In genomic region chr7:140873473-140873872, GRCh38 we compare ENCODE assay signal across 26 cellular contexts.
"Had no signal": no experiment of that assay in that cellular context is flagged by ENCODE, and none has a peak within 500 bp of the region (broad histone marks: within the 10 kb centered on the region; RNA-seq: fewer than 3 reads in every experiment).

No MANE protein-coding gene starts in this region.

- H3K36me3 ChIP-seq: heart right ventricle, neutrophil, pancreas, right lobe of liver, thyroid gland had no signal

- H3K9me3 Mint-ChIP-seq: activated naive CD8-positive, alpha-beta T cell treated with anti-CD3 and anti-CD28 coated beads, Interleukin-2, amount 50 U/mL, for 24 hours; activated T-helper 1 cell treated with anti-CD3 and anti-CD28 coated beads, Interleukin-12 subunit alpha, Interleukin-12 subunit beta, Interleukin-2, Interleukin-4 antibody, amounts not matched to agents 30 ng/mL and 10 ng/mL and 1 ng/mL, durations not matched to agents 14 hours and 24 hours and 36 hours; natural killer cell treated with Interleukin-12 subunit alpha and Interleukin-12 subunit beta and Interleukin-15 and Interleukin-18, amount 100 ng/mL, for 72 hours had no signal

- H3K27ac Mint-ChIP-seq: activated CD4-positive, alpha-beta T cell treated with anti-CD3 and anti-CD28 coated beads, Interleukin-2, amount 10 ng/mL, durations not matched to agents 24 days and 14 days; activated CD8-positive, alpha-beta memory T cell treated with anti-CD3 and anti-CD28 coated beads, Interleukin-2, amount 10 ng/mL, durations not matched to agents 7 days and 5 days; activated CD8-positive, alpha-beta T cell treated with anti-CD3 and anti-CD28 coated beads for 36 hours; activated naive CD8-positive, alpha-beta T cell treated with anti-CD3 and anti-CD28 coated beads, Interleukin-2, amount 50 U/mL, for 24 hours; activated T-helper 1 cell treated with anti-CD3 and anti-CD28 coated beads, Interleukin-12 subunit alpha, Interleukin-12 subunit beta, Interleukin-2, Interleukin-4 antibody, amounts not matched to agents 30 ng/mL and 10 ng/mL and 1 ng/mL, durations not matched to agents 14 hours and 24 hours and 36 hours; mesothelial cell of epicardium; natural killer cell treated with Interleukin-12 subunit alpha and Interleukin-12 subunit beta and Interleukin-15 and Interleukin-18, amount 100 ng/mL, for 72 hours; stimulated activated naive CD8-positive, alpha-beta T cell treated with anti-CD3 and anti-CD28 coated beads, Interleukin-15, Interleukin-2, amounts not matched to agents 100 ng/mL and 50 ng/mL, for 24 hours; T-cell had no signal

- H3K4me1 Mint-ChIP-seq: mesothelial cell of epicardium had no signal

- H3K27me3 Mint-ChIP-seq: activated CD8-positive, alpha-beta memory T cell treated with anti-CD3 and anti-CD28 coated beads, Interleukin-2, amount 10 ng/mL, durations not matched to agents 7 days and 5 days; activated CD8-positive, alpha-beta T cell treated with anti-CD3 and anti-CD28 coated beads for 36 hours; activated naive CD8-positive, alpha-beta T cell treated with anti-CD3 and anti-CD28 coated beads, Interleukin-2, amount 50 U/mL, for 24 hours; natural killer cell treated with Interleukin-12 subunit alpha and Interleukin-12 subunit beta and Interleukin-15 and Interleukin-18, amount 100 ng/mL, for 72 hours; stimulated activated naive CD8-positive, alpha-beta T cell treated with anti-CD3 and anti-CD28 coated beads, Interleukin-15, Interleukin-2, amounts not matched to agents 100 ng/mL and 50 ng/mL, for 24 hours; T-cell had no signal

- H3K36me3 Mint-ChIP-seq: natural killer cell treated with Interleukin-12 subunit alpha and Interleukin-12 subunit beta and Interleukin-15 and Interleukin-18, amount 100 ng/mL, for 72 hours had no signal

- H3K4me1 ChIP-seq: right lobe of liver had no signal

- H3K27me3 ChIP-seq: body of pancreas, dorsolateral prefrontal cortex, heart right ventricle, neutrophil, pancreas, right lobe of liver, thyroid gland had no signal

- H3K4me3 Mint-ChIP-seq: activated CD4-positive, alpha-beta T cell treated with anti-CD3 and anti-CD28 coated beads, Interleukin-2, amount 10 ng/mL, durations not matched to agents 24 days and 14 days; activated CD8-positive, alpha-beta memory T cell treated with anti-CD3 and anti-CD28 coated beads, Interleukin-2, amount 10 ng/mL, durations not matched to agents 7 days and 5 days; activated CD8-positive, alpha-beta T cell treated with anti-CD3 and anti-CD28 coated beads for 36 hours; activated naive CD8-positive, alpha-beta T cell treated with anti-CD3 and anti-CD28 coated beads, Interleukin-2, amount 50 U/mL, for 24 hours; activated T-helper 1 cell treated with anti-CD3 and anti-CD28 coated beads, Interleukin-12 subunit alpha, Interleukin-12 subunit beta, Interleukin-2, Interleukin-4 antibody, amounts not matched to agents 30 ng/mL and 10 ng/mL and 1 ng/mL, durations not matched to agents 14 hours and 24 hours and 36 hours; mesothelial cell of epicardium; natural killer cell treated with Interleukin-12 subunit alpha and Interleukin-12 subunit beta and Interleukin-15 and Interleukin-18, amount 100 ng/mL, for 72 hours; stimulated activated naive CD8-positive, alpha-beta T cell treated with anti-CD3 and anti-CD28 coated beads, Interleukin-15, Interleukin-2, amounts not matched to agents 100 ng/mL and 50 ng/mL, for 24 hours; T-cell had no signal

- ATAC-seq: activated CD8-positive, alpha-beta memory T cell treated with anti-CD3 and anti-CD28 coated beads, Interleukin-2, amount 10 ng/mL, durations not matched to agents 7 days and 5 days; activated CD8-positive, alpha-beta T cell treated with anti-CD3 and anti-CD28 coated beads for 36 hours; activated naive CD8-positive, alpha-beta T cell treated with anti-CD3 and anti-CD28 coated beads, Interleukin-2, amount 50 U/mL, for 24 hours; body of pancreas; natural killer cell treated with Interleukin-12 subunit alpha and Interleukin-12 subunit beta and Interleukin-15 and Interleukin-18, amount 100 ng/mL, for 72 hours; pancreas; right lobe of liver; T-cell had no signal

- DNase-seq: activated CD4-positive, alpha-beta T cell treated with anti-CD3 and anti-CD28 coated beads, Interleukin-2, amount 10 ng/mL, durations not matched to agents 24 days and 14 days; activated CD8-positive, alpha-beta memory T cell treated with anti-CD3 and anti-CD28 coated beads, Interleukin-2, amount 10 ng/mL, durations not matched to agents 7 days and 5 days; activated CD8-positive, alpha-beta T cell treated with anti-CD3 and anti-CD28 coated beads for 36 hours; activated gamma-delta T cell; activated naive CD4-positive, alpha-beta T cell treated with anti-CD3 and anti-CD28 coated beads, Interleukin-2, amount 50 U/mL, for 16 hours; activated naive CD8-positive, alpha-beta T cell treated with anti-CD3 and anti-CD28 coated beads, Interleukin-2, amount 50 U/mL, for 24 hours; body of pancreas; caudate nucleus; dorsolateral prefrontal cortex; heart right ventricle; islet precursor cell; pancreas; right lobe of liver; stimulated activated CD4-positive, alpha-beta T cell treated with anti-CD3 and anti-CD28 coated beads, Interleukin-1b, Interleukin-23, amount 100 ng/mL, for 48 hours; substantia nigra; T-cell; T1000; thyroid gland had no signal

- H3K4me3 ChIP-seq: body of pancreas, dorsolateral prefrontal cortex, heart right ventricle, lung, pancreas, right lobe of liver, skin epidermis, thyroid gland had no signal

- H3K9me3 ChIP-seq: body of pancreas, neutrophil, pancreas, right lobe of liver, thyroid gland had no signal

- H3K27ac ChIP-seq: body of pancreas, dorsolateral prefrontal cortex, epithelial cell of prostate, heart right ventricle, neutrophil, pancreas, right lobe of liver, skin epidermis, thyroid gland had no signal
